Comparison of ENCODE assay signal across 8 cellular contexts in the genomic region with DNA sequence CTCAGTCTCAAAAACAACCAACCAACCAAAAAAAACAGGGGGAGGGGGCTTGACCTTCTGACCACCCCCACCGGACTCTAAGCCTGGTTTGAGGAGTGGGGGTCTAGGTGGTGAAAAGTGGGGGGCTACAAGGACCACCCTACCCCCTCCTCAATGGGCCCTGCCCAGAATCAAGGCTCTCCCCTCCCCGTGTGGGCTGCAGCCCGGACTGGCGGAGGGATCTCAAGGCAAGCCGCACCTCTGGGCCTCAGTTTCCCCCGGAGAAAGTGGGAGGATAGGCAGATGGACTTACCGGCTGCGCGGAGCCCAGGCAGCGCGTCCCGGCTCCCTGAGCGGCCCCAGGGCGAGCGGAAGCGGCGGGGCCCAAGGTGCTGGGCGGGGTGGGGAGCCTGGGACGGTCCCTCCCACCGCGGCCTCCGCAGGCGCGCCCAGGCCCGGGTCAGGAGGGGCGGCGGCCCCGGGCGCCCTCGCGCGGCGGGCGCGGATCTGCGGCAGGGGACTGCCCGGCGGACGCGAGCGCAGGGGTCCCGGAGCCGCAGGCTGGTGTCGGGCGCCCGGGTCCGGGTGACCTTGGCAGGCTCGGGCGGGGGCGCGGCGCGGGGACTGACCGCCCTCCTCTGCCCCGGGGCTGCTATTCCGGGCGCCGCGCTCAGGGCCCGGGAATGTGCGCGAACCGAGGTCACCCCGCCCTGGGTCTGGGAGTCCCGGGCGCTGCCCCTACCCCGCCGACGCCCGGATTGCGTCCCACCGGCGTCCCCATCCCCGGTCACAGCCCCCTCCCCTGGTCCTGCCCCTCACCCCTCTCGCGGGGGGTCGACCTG. TPM values are rescaled to one million over a fixed set of nuclear protein-coding genes. Genes with fewer than 3 reads are reported as not detected.
DNase-seq lines count a peak whose midpoint lies in the region; ATAC-seq and TF ChIP-seq lines count a peak whose summit lies in the region.

A gene with protein sequence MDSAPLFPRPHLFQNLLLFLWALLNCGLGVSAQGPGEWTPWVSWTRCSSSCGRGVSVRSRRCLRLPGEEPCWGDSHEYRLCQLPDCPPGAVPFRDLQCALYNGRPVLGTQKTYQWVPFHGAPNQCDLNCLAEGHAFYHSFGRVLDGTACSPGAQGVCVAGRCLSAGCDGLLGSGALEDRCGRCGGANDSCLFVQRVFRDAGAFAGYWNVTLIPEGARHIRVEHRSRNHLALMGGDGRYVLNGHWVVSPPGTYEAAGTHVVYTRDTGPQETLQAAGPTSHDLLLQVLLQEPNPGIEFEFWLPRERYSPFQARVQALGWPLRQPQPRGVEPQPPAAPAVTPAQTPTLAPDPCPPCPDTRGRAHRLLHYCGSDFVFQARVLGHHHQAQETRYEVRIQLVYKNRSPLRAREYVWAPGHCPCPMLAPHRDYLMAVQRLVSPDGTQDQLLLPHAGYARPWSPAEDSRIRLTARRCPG (minus strand): TSS at position 349 of the 821 bp plus-strand sequence. CDS start 2,076 bp downstream, outside the sequence.

- H3K27me3 Mint-ChIP-seq in CD14-positive monocyte (ENCODE audit: low read depth in 3 of 3) (peaks cover 40 to 81% (median 61%) of the 10 kb centered on the region in 3 donors), natural killer cell (ENCODE audit: low read depth in 2 of 2) (peaks cover 6 to 18% of the 10 kb centered on the region in 2 donors)

- H3K4me3 Mint-ChIP-seq in CD14-positive monocyte (peak within 1 kb of the TSS; percentile 48 to 72), natural killer cell (peak within 1 kb of the TSS; percentile 64)

- DNase-seq in CD14-positive monocyte (ENCODE audit: low spot score) (no peak), M059J (ENCODE audit: low read depth) (peak; percentile 65), epithelial cell of esophagus (ENCODE audit: low read depth) (peak; percentile 77), natural killer cell (no peak), thoracic aorta (ENCODE audit: low spot score) (no peak), head of caudate nucleus (no peak)
- DNase-seq in activated CD4-positive, alpha-beta T cell treated with anti-CD3 and anti-CD28 coated beads, Interleukin-2, amount 50 U/mL, for 48 hours, result peak; percentile 76 to 83

- H3K27me3 ChIP-seq in thoracic aorta (replicated peaks; ENCODE audit: insufficient read depth), result no peaks in the 10 kb centered on the region

- H3K4me1 Mint-ChIP-seq in CD14-positive monocyte (peaks cover 10% of the 10 kb centered on the region), natural killer cell (peaks cover under 1 to 13% of the 10 kb centered on the region in 2 donors)

- H3K4me3 ChIP-seq in epithelial cell of esophagus (ENCODE audit: low read length) (peak within 1 kb of the TSS; percentile 47), thoracic aorta (peak within 1 kb of the TSS; percentile 78)

- TF ChIP-seq CTCF in CD14-positive monocyte (IDR thresholded peaks at IDR 0.05) (no peak), epithelial cell of esophagus (IDR thresholded peaks at IDR 0.05; ENCODE audit: insufficient read depth, low read depth, low read length, missing control alignments) (no peak), natural killer cell (IDR thresholded peaks at IDR 0.05) (no peak), thoracic aorta (IDR thresholded peaks at IDR 0.05) (no peak)

- no peaks in the 10 kb centered on the region for H3K36me3 ChIP-seq in thoracic aorta

- H3K9me3 ChIP-seq in thoracic aorta, result no peaks in the 10 kb centered on the region

- H3K27ac ChIP-seq in thoracic aorta, result peak within 1 kb of the TSS; percentile 75 to 80

- peaks cover 0 to 19% of the 10 kb centered on the region in 2 donors for H3K4me1 ChIP-seq in thoracic aorta (ENCODE audit: control insufficient read depth in 1 of 2, low read depth in 2 of 2)

- H3K27ac Mint-ChIP-seq in CD14-positive monocyte (no peak within 1 kb of the TSS), natural killer cell (no peak within 1 kb of the TSS)

- peak; percentile 47 to 61 (median 52) for ATAC-seq in natural killer cell
- no peak for ATAC-seq in thoracic aorta (ENCODE audit: insufficient number of reproducible peaks, low FRiP score, low read depth)
- no peak for ATAC-seq in GM21576 (IDR thresholded peaks at IDR 0.05; ENCODE audit: unreplicated experiment)

- peaks cover 1 to 2% of the 10 kb centered on the region in 2 donors for H3K36me3 Mint-ChIP-seq in CD14-positive monocyte
- no peaks in the 10 kb centered on the region for H3K36me3 Mint-ChIP-seq in natural killer cell

- H3K9me3 Mint-ChIP-seq in CD14-positive monocyte, result peaks cover 11 to 28% (median 23%) of the 10 kb centered on the region in 7 donors
- no peaks in the 10 kb centered on the region for H3K9me3 Mint-ChIP-seq in natural killer cell

- intact Hi-C loops in CD14-positive monocyte (cut with micrococcal nuclease) (loop anchor here in 1 of 2 donors (10.0 kb wide), 1 partner anchor 68 kb away; no protein-coding TSS in a partner anchor), natural killer cell (cut with micrococcal nuclease) (no loop called here), head of caudate nucleus (cut with DNase I) (no loop called here)

RNA-seq across cellular contexts. Expression of the gene that starts here (rescaled TPM):
- polyA plus RNA-seq in CD14-positive monocyte, result not detected
- 0.84 and 3.7 TPM in 2 replicates for total RNA-seq in M059J (2014; rRNA removed; shearing (Covaris generic))
- total RNA-seq in natural killer cell (1 to 10 TPM in 2 of 3 donors, under 1 TPM in 1; 0.70 to 2.5 (median 1.0) TPM), thoracic aorta (10 to 100 TPM; 22.2 to 36.2 TPM)

Comparison
In these comparisons a context has a peak if more than half of its experiments do, and no peak if none do; other contexts are left out.
1. DNase-seq: peak in M059J (single experiment), activated CD4-positive, alpha-beta T cell treated with anti-CD3 and anti-CD28 coated beads, Interleukin-2, amount 50 U/mL, for 48 hours (2 of 2) and epithelial cell of esophagus (single experiment); none in CD14-positive monocyte (single experiment), natural killer cell (single experiment), thoracic aorta (single experiment) and head of caudate nucleus (0 of 42).
2. ATAC-seq: peak in natural killer cell (3 of 3); none in thoracic aorta (single experiment) and GM21576 (single experiment).